1 cellular context compared by ENCODE assay signal in the genomic region with DNA sequence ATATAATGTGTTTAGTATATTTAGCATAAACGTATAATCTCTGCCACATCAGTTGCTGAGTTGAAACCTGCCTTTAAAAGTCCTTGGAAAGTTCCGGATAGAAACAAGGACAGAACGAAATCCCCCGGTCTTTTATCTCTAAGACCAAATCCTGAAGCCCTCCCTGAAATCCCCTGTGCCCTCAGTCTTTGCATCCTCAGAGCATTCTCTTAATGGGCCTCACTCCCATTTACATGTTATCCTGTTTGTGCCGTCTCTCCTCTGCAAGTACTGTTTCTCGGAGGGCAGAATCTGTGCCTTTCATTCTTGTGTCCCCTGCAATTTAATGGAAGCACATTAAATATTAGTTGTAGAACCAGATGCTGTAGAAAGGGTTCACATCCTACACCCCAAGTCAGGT.
TF ChIP-seq lines count a peak whose summit lies in the region.

No MANE protein-coding gene starts in this region.

TF ChIP-seq in WTC11, 78 proteins besides CTCF, POLR2A, EP300 and RAD21:
- TF ChIP-seq ARID4B (CRISPR knock-in tag; IDR thresholded peaks at IDR 0.05; ENCODE audit: borderline replicate concordance) (no peak), GABPB1 (CRISPR knock-in tag; IDR thresholded peaks at IDR 0.05) (no peak), SOX15 (CRISPR knock-in tag; IDR thresholded peaks at IDR 0.05) (no peak), ZNF138 (CRISPR knock-in tag; conservative IDR thresholded peaks at IDR 0.05) (no peak), CREB1 (CRISPR knock-in tag; IDR thresholded peaks at IDR 0.05) (no peak), ZNF232 (CRISPR knock-in tag; IDR thresholded peaks at IDR 0.05) (no peak)
